ENCODE assay signal across 23 cellular contexts in the genomic region with DNA sequence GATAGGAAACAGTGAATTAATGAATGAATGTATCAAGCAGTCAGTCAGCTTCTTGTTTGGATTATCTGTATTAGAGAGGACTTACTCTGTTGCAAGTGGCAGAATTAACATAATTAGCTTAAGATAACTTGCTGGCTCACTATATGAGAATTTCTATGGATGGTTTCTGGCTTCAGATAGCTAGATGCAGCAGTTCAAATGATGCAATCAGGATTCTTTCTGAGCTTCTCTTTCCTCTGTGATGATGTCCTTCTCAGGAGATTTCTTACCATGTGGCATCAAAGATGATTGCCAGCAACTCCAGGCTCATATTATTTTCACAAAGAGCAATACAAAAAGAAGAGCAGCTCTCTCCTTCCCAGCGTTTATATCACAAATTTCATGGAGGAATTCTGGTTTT. TPM values are rescaled to one million over a fixed set of nuclear protein-coding genes. Genes with fewer than 3 reads are reported as not detected.
DNase-seq lines count a peak whose midpoint lies in the region.
"Had no signal": no experiment of that assay in that cellular context is flagged by ENCODE, and none has a peak within 500 bp of the region (broad histone marks: within the 10 kb centered on the region; RNA-seq: fewer than 3 reads in every experiment).

No MANE protein-coding gene starts in this region.

- peak overlapping the region; percentile 79 for H3K56ac ChIP-seq in mesendoderm (ENCODE audit: low read length)

- no peaks in the 10 kb centered on the region for H3K9me3 Mint-ChIP-seq in activated T-helper 2 cell treated with anti-CD3 and anti-CD28 coated beads, Interferon-gamma antibody, Interleukin-2, Interleukin-4, amounts not matched to agents 10 μg/mL and 5 μg/mL and 100 μg/mL, durations not matched to agents 14 hours and 24 hours and 36 hours
- H3K9me3 Mint-ChIP-seq in CD8-positive, alpha-beta memory T cell: no peaks in the 10 kb centered on the region
- H3K9me3 Mint-ChIP-seq: activated B cell treated with CpG ODN at 0.5 μM for 24 hours; activated CD4-positive, alpha-beta memory T cell treated with anti-CD3 and anti-CD28 coated beads, Interleukin-2, amount 10 ng/mL, durations not matched to agents 7 days and 5 days; CD8-positive, alpha-beta T cell; T-helper 2 cell treated with Interferon-gamma antibody and Interleukin-4, amounts not matched to agents 5 μg/mL and 100 μg/mL, for 36 hours had no signal

- H3K79me1 ChIP-seq in mesendoderm (ENCODE audit: low read length): peaks cover 20% of the 10 kb centered on the region

- H2BK15ac ChIP-seq in mesendoderm (replicated peaks; ENCODE audit: low read depth): no peak overlapping the region

- peaks cover 6% of the 10 kb centered on the region for H3K4me1 Mint-ChIP-seq in activated T-helper 2 cell treated with anti-CD3 and anti-CD28 coated beads, Interferon-gamma antibody, Interleukin-2, Interleukin-4, amounts not matched to agents 10 μg/mL and 5 μg/mL and 100 μg/mL, durations not matched to agents 14 hours and 24 hours and 36 hours (ENCODE audit: low read depth)
- H3K4me1 Mint-ChIP-seq in CD8-positive, alpha-beta memory T cell: no peaks in the 10 kb centered on the region
- H3K4me1 Mint-ChIP-seq: activated B cell treated with CpG ODN at 0.5 μM for 24 hours had no signal

- H3K4me3 ChIP-seq in mesendoderm (ENCODE audit: low read length): no peak overlapping the region
- H3K4me3 ChIP-seq in CD8-positive, alpha-beta memory T cell (ENCODE audit: low read length): no peak overlapping the region
- H3K4me3 ChIP-seq: ascending aorta, lower lobe of right lung, suprapubic skin, vagina had no signal

- H3K4me3 Mint-ChIP-seq in activated T-helper 2 cell treated with anti-CD3 and anti-CD28 coated beads, Interferon-gamma antibody, Interleukin-2, Interleukin-4, amounts not matched to agents 10 μg/mL and 5 μg/mL and 100 μg/mL, durations not matched to agents 14 hours and 24 hours and 36 hours (ENCODE audit: low read depth): no peak overlapping the region
- H3K4me3 Mint-ChIP-seq in CD8-positive, alpha-beta memory T cell: no peak overlapping the region
- H3K4me3 Mint-ChIP-seq: activated B cell treated with CpG ODN at 0.5 μM for 24 hours; activated CD4-positive, alpha-beta memory T cell treated with anti-CD3 and anti-CD28 coated beads, Interleukin-2, amount 10 ng/mL, durations not matched to agents 7 days and 5 days; CD8-positive, alpha-beta T cell; T-helper 2 cell treated with Interferon-gamma antibody and Interleukin-4, amounts not matched to agents 5 μg/mL and 100 μg/mL, for 36 hours had no signal

- H4K8ac ChIP-seq in mesendoderm (ENCODE audit: low read depth, low read length): no peak overlapping the region

- H3K18ac ChIP-seq in mesendoderm (ENCODE audit: low read length): peak overlapping the region; percentile 9

- no peaks in the 10 kb centered on the region for H3K36me3 Mint-ChIP-seq in activated T-helper 2 cell treated with anti-CD3 and anti-CD28 coated beads, Interferon-gamma antibody, Interleukin-2, Interleukin-4, amounts not matched to agents 10 μg/mL and 5 μg/mL and 100 μg/mL, durations not matched to agents 14 hours and 24 hours and 36 hours (ENCODE audit: low read depth)
- H3K36me3 Mint-ChIP-seq in CD8-positive, alpha-beta memory T cell: no peaks in the 10 kb centered on the region
- H3K36me3 Mint-ChIP-seq: CD8-positive, alpha-beta T cell had no signal

- H3K27me3 ChIP-seq in mesendoderm (ENCODE audit: insufficient read depth, low read length, poor library complexity): no peaks in the 10 kb centered on the region
- no peaks in the 10 kb centered on the region for H3K27me3 ChIP-seq in CD8-positive, alpha-beta memory T cell (ENCODE audit: insufficient read depth, low read length, poor library complexity, severe bottlenecking)
- H3K27me3 ChIP-seq: ascending aorta, suprapubic skin, vagina had no signal

- no peak overlapping the region for H2AK5ac ChIP-seq in mesendoderm (ENCODE audit: low read length)

- no CpG with 5 or more reads among the region's 1 CpG for WGBS in mesendoderm (ENCODE audit: extremely low coverage, insufficient coverage, low lambda C conversion rate)

- CTCF ChIA-PET in CD8-positive, alpha-beta memory T cell (lab: Charles Lee): no interaction called here

- DNase-seq in AG08395 (ENCODE audit: low spot score) (peak; percentile 45), HCEC 1CT (peak; percentile 28), dedifferentiated amniotic fluid mesenchymal stem cell (ENCODE audit: extremely low spot score) (peak; percentile 76), mesendoderm (peak; percentile 79), NCI-H2227 (lab: John Stamatoyannopoulos, UW; ENCODE audit: unreplicated experiment) (no peak)
- no peak for DNase-seq in activated T-helper 2 cell treated with anti-CD3 and anti-CD28 coated beads, Interferon-gamma antibody, Interleukin-2, Interleukin-4, amounts not matched to agents 10 μg/mL and 5 μg/mL and 100 μg/mL, durations not matched to agents 14 hours and 24 hours and 36 hours (ENCODE audit: low spot score)
- DNase-seq in activated CD8-positive, alpha-beta memory T cell treated with anti-CD3 and anti-CD28 coated beads, Interleukin-2, amount 50 U/mL, for 4 hours: no peak
- no peak for DNase-seq in CD8-positive, alpha-beta memory T cell
- DNase-seq: activated B cell treated with CpG ODN at 0.5 μM for 24 hours; activated CD4-positive, alpha-beta memory T cell treated with anti-CD3 and anti-CD28 coated beads, Interleukin-2, amount 10 ng/mL, durations not matched to agents 7 days and 5 days; activated naive CD4-positive, alpha-beta T cell treated with Interleukin-2 at 50 U/mL for 16 hours; CD8-positive, alpha-beta T cell; foreskin melanocyte; H7; hippocampal formation; KG1; lower lobe of right lung; retina; stimulated activated CD4-positive, alpha-beta T cell treated with anti-CD3 and anti-CD28 coated beads, Interleukin-15, amount 100 ng/mL, for 24 hours had no signal

- H3K27me3 Mint-ChIP-seq in activated T-helper 2 cell treated with anti-CD3 and anti-CD28 coated beads, Interferon-gamma antibody, Interleukin-2, Interleukin-4, amounts not matched to agents 10 μg/mL and 5 μg/mL and 100 μg/mL, durations not matched to agents 14 hours and 24 hours and 36 hours (ENCODE audit: low read depth): peaks cover 1% of the 10 kb centered on the region
- H3K27me3 Mint-ChIP-seq in CD8-positive, alpha-beta memory T cell: peaks cover 3 to 12% of the 10 kb centered on the region in 2 donors

- peak overlapping the region; percentile 70 for H3K4ac ChIP-seq in mesendoderm (ENCODE audit: low read depth, low read length)

- H3K23ac ChIP-seq in mesendoderm (ENCODE audit: low read length): no peak overlapping the region

- intact Hi-C loops in activated T-helper 2 cell treated with anti-CD3 and anti-CD28 coated beads, Interferon-gamma antibody, Interleukin-2, Interleukin-4, amounts not matched to agents 10 μg/mL and 5 μg/mL and 100 μg/mL, durations not matched to agents 14 hours and 24 hours and 36 hours (cut with micrococcal nuclease): no loop called here

- POLR2A ChIA-PET in CD8-positive, alpha-beta memory T cell (lab: Charles Lee): interaction anchor here (0.9 kb wide), 1 partner anchor 32 kb away, joined by 4 read pairs; no protein-coding TSS in a partner anchor

- H3K27ac ChIP-seq in mesendoderm (ENCODE audit: low read depth, low read length): no peak overlapping the region
- no peak overlapping the region for H3K27ac ChIP-seq in CD8-positive, alpha-beta memory T cell (ENCODE audit: low read depth, low read length)
- H3K27ac ChIP-seq: ascending aorta, lower lobe of right lung, suprapubic skin, vagina had no signal

- H3K36me3 ChIP-seq in mesendoderm (ENCODE audit: control insufficient read depth, insufficient read depth, low read length): no peaks in the 10 kb centered on the region
- no peaks in the 10 kb centered on the region for H3K36me3 ChIP-seq in CD8-positive, alpha-beta memory T cell (ENCODE audit: insufficient read depth, low read length)
- H3K36me3 ChIP-seq: ascending aorta, lower lobe of right lung, suprapubic skin, vagina had no signal

- H3K27ac Mint-ChIP-seq in activated T-helper 2 cell treated with anti-CD3 and anti-CD28 coated beads, Interferon-gamma antibody, Interleukin-2, Interleukin-4, amounts not matched to agents 10 μg/mL and 5 μg/mL and 100 μg/mL, durations not matched to agents 14 hours and 24 hours and 36 hours: no peak overlapping the region
- H3K27ac Mint-ChIP-seq in CD8-positive, alpha-beta memory T cell: no peak overlapping the region
- H3K27ac Mint-ChIP-seq: activated B cell treated with CpG ODN at 0.5 μM for 24 hours; activated CD4-positive, alpha-beta memory T cell treated with anti-CD3 and anti-CD28 coated beads, Interleukin-2, amount 10 ng/mL, durations not matched to agents 7 days and 5 days; CD8-positive, alpha-beta T cell; T-helper 2 cell treated with Interferon-gamma antibody and Interleukin-4, amounts not matched to agents 5 μg/mL and 100 μg/mL, for 36 hours had no signal

- peaks cover 15% of the 10 kb centered on the region for H3K4me1 ChIP-seq in mesendoderm (ENCODE audit: control insufficient read depth, low read depth, low read length)
- no peaks in the 10 kb centered on the region for H3K4me1 ChIP-seq in CD8-positive, alpha-beta memory T cell (ENCODE audit: insufficient read depth, low read length)
- H3K4me1 ChIP-seq: lower lobe of right lung had no signal

- H3K4me2 ChIP-seq in mesendoderm (ENCODE audit: low read length): no peak overlapping the region

- H3K9me3 ChIP-seq in CD8-positive, alpha-beta memory T cell (ENCODE audit: low read length): no peaks in the 10 kb centered on the region
- H3K9me3 ChIP-seq: ascending aorta, lower lobe of right lung, suprapubic skin, vagina had no signal

- H2BK5ac ChIP-seq in mesendoderm (ENCODE audit: low read length): peak overlapping the region; percentile 88

- H4K5ac ChIP-seq in mesendoderm (ENCODE audit: low read length): no peak overlapping the region

- H3K79me2 ChIP-seq in mesendoderm (ENCODE audit: control insufficient read depth, insufficient read depth, low read length): peaks cover 20% of the 10 kb centered on the region

- no peak overlapping the region for H3K9ac ChIP-seq in mesendoderm (ENCODE audit: low read length)

- H2BK120ac ChIP-seq in mesendoderm (ENCODE audit: low read depth, low read length): no peak overlapping the region

RNA-seq across cellular contexts. Expression of a gene that starts 30.7 kb away (rescaled TPM):
- 19.1 TPM for polyA plus RNA-seq in mesendoderm (2013, experiment 1 of 2)
- polyA plus RNA-seq in mesendoderm (2013, experiment 2 of 2): 18.6 TPM
- total RNA-seq in activated T-helper 2 cell treated with anti-CD3 and anti-CD28 coated beads, Interferon-gamma antibody, Interleukin-2, Interleukin-4, amounts not matched to agents 10 μg/mL and 5 μg/mL and 100 μg/mL, durations not matched to agents 14 hours and 24 hours and 36 hours: 11.6 and 17.8 TPM in 2 replicates
- total RNA-seq in CD8-positive, alpha-beta memory T cell: 1 to 10 TPM; 2.2 to 2.3 TPM
- polyA plus RNA-seq in CD8-positive, alpha-beta memory T cell: 0.67 TPM

Comparison
In these comparisons a context has a peak if more than half of its experiments do, and no peak if none do; other contexts are left out.
1. DNase-seq: peak in AG08395 (single experiment), HCEC 1CT (single experiment), dedifferentiated amniotic fluid mesenchymal stem cell (single experiment) and mesendoderm (single experiment); none in NCI-H2227 (single experiment), activated T-helper 2 cell treated with anti-CD3 and anti-CD28 coated beads, Interferon-gamma antibody, Interleukin-2, Interleukin-4, amounts not matched to agents 10 μg/mL and 5 μg/mL and 100 μg/mL, durations not matched to agents 14 hours and 24 hours and 36 hours (single experiment), activated CD8-positive, alpha-beta memory T cell treated with anti-CD3 and anti-CD28 coated beads, Interleukin-2, amount 50 U/mL, for 4 hours (single experiment) and CD8-positive, alpha-beta memory T cell (0 of 5).